In the genomic region with DNA sequence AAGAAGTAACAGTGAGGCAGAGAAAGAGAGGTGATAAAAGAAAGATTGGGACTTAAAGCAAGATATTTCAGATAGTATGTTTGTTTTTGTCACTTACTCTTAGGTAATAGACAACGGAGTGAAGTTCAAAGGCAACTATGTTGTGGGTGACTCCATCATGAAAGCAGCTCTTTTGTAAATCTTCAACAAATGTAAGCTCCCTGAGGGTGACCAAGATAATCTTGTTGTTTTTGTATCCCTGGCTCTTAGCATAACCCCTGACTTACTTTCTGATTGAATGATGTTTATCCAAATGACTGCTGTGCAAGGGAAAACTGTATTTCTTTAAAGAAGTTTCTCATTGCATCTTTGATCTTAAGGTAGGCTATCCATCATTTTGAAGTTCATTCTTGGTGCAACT, we compare ENCODE assay signal across 10 cellular contexts. TPM values are rescaled to one million over a fixed set of nuclear protein-coding genes. Genes with fewer than 3 reads are reported as not detected.
DNase-seq lines count a peak whose midpoint lies in the region; ATAC-seq, FAIRE-seq and TF ChIP-seq lines count a peak whose summit lies in the region.
"Had no signal": no experiment of that assay in that cellular context is flagged by ENCODE, and none has a peak within 500 bp of the region (broad histone marks: within the 10 kb centered on the region; RNA-seq: fewer than 3 reads in every experiment).

No MANE protein-coding gene starts in this region.

- peaks cover 23% of the 10 kb centered on the region for H3K27me3 Mint-ChIP-seq in glutamatergic neuron (ENCODE audit: unreplicated experiment)

- ATAC-seq in RWPE2 (ENCODE audit: low read depth) (no peak), lower lobe of right lung (no peak), GM19023 (IDR thresholded peaks at IDR 0.05; ENCODE audit: unreplicated experiment) (no peak)
- ATAC-seq: effector memory CD8-positive, alpha-beta T cell had no signal

- peaks cover 17% of the 10 kb centered on the region for H3K79me2 ChIP-seq in DOHH2 (ENCODE audit: control insufficient read depth, low read length)

- H3K9ac ChIP-seq in kidney (ENCODE audit: low read length in 2 of 2) = no peak overlapping the region

- TF ChIP-seq CTCF in DOHH2 (IDR thresholded peaks at IDR 0.05; ENCODE audit: low read depth, low read length, poor library complexity, severe bottlenecking) = no peak
- no peak for TF ChIP-seq CTCF in RWPE2 (IDR thresholded peaks at IDR 0.05; ENCODE audit: poor library complexity, severe bottlenecking)
- TF ChIP-seq CTCF in glutamatergic neuron (IDR thresholded peaks at IDR 0.05; ENCODE audit: partially characterized antibody, unreplicated experiment) = no peak
- no peak for TF ChIP-seq CTCF in lower lobe of right lung (IDR thresholded peaks at IDR 0.05)
- no peak for TF ChIP-seq CTCF in kidney (IDR thresholded peaks at IDR 0.05; ENCODE audit: borderline replicate concordance, extremely low read depth, insufficient read depth)

- FAIRE-seq in kidney (lab: Jason Lieb, UNC) = no peak
- FAIRE-seq: TTC549 had no signal

- no peaks in the 10 kb centered on the region for H4K20me1 ChIP-seq in DOHH2 (ENCODE audit: control insufficient read depth, insufficient read depth, low read depth, low read length)

- no peaks in the 10 kb centered on the region for H3K9me2 ChIP-seq in DOHH2 (replicated peaks; ENCODE audit: control insufficient read depth, low read length)

- H3K36me3 ChIP-seq in DOHH2 (ENCODE audit: control insufficient read depth, low read length) = no peaks in the 10 kb centered on the region
- H3K36me3 ChIP-seq in RWPE2 (ENCODE audit: low read depth) = peaks cover 9% of the 10 kb centered on the region; the same call in 1 of the 2 replicates
- H3K36me3 ChIP-seq in lower lobe of right lung = no peaks in the 10 kb centered on the region
- H3K36me3 ChIP-seq in kidney (ENCODE audit: control insufficient read depth in 1 of 2, insufficient read depth in 2 of 2, low read length in 2 of 2) = no peaks in the 10 kb centered on the region

- DNase-seq in RWPE2 (ENCODE audit: low spot score) (no peak), glutamatergic neuron (no peak), skeletal muscle cell (ENCODE audit: low read depth) (no peak), lower lobe of right lung (no peak), AG08395 (ENCODE audit: low spot score) (no peak), kidney (no peak)
- DNase-seq: effector memory CD8-positive, alpha-beta T cell had no signal

- peaks cover 20% of the 10 kb centered on the region for H3K4me1 ChIP-seq in DOHH2 (ENCODE audit: control insufficient read depth, low read length)
- no peaks in the 10 kb centered on the region for H3K4me1 ChIP-seq in RWPE2 (ENCODE audit: insufficient read depth, poor library complexity, severe bottlenecking)
- peaks cover 14% of the 10 kb centered on the region for H3K4me1 ChIP-seq in lower lobe of right lung
- peaks cover 10 to 15% of the 10 kb centered on the region in 2 donors for H3K4me1 ChIP-seq in kidney (ENCODE audit: control insufficient read depth in 1 of 2, insufficient read depth in 1 of 2, low read depth in 1 of 2, low read length in 2 of 2)

- H3F3A ChIP-seq in DOHH2 (ENCODE audit: control insufficient read depth, insufficient read depth) = peaks cover 3% of the 10 kb centered on the region; the same call in 1 of the 2 replicates

- peak overlapping the region; percentile 97 for H3K27ac Mint-ChIP-seq in glutamatergic neuron (ENCODE audit: unreplicated experiment)
- H3K27ac Mint-ChIP-seq: effector memory CD8-positive, alpha-beta T cell had no signal

- H3K9me3 ChIP-seq in DOHH2 (ENCODE audit: control insufficient read depth, insufficient read depth, low read length) (no peaks in the 10 kb centered on the region), RWPE2 (ENCODE audit: severe bottlenecking) (no peaks in the 10 kb centered on the region), lower lobe of right lung (no peaks in the 10 kb centered on the region), kidney (ENCODE audit: control insufficient read depth in 1 of 2, low read length in 2 of 2) (no peaks in the 10 kb centered on the region)

- H3K4me3 Mint-ChIP-seq in glutamatergic neuron (ENCODE audit: unreplicated experiment) = peak overlapping the region; percentile 100

- no peaks in the 10 kb centered on the region for H3K36me3 Mint-ChIP-seq in glutamatergic neuron (ENCODE audit: unreplicated experiment)

- H3K27me3 ChIP-seq in DOHH2 (ENCODE audit: control insufficient read depth, low read length) = peaks cover 14% of the 10 kb centered on the region; the same call in 1 of the 2 replicates
- H3K27me3 ChIP-seq in RWPE2 (ENCODE audit: insufficient read depth, poor library complexity, severe bottlenecking) = no peaks in the 10 kb centered on the region
- H3K27me3 ChIP-seq in lower lobe of right lung (ENCODE audit: low read depth) = peaks cover 13% of the 10 kb centered on the region

- H3K27ac ChIP-seq in DOHH2 (ENCODE audit: low read depth, low read length) (no peak overlapping the region), RWPE2 (ENCODE audit: poor library complexity, severe bottlenecking) (peak overlapping the region; percentile 66), lower lobe of right lung (no peak overlapping the region), kidney (ENCODE audit: low read depth in 2 of 2, low read length in 2 of 2) (no peak overlapping the region)

- H3K4me1 Mint-ChIP-seq in glutamatergic neuron (ENCODE audit: low read depth, unreplicated experiment) = peaks cover 24% of the 10 kb centered on the region

- peaks cover 17% of the 10 kb centered on the region for H3K9me3 Mint-ChIP-seq in glutamatergic neuron (ENCODE audit: unreplicated experiment)
- H3K9me3 Mint-ChIP-seq: effector memory CD8-positive, alpha-beta T cell had no signal

- H3K4me3 ChIP-seq in DOHH2 (ENCODE audit: low read length) = peak overlapping the region; percentile 65; the same call in 1 of the 2 replicates
- H3K4me3 ChIP-seq in RWPE2 (ENCODE audit: severe bottlenecking) = peak overlapping the region; percentile 95
- peak overlapping the region; percentile 64 for H3K4me3 ChIP-seq in skeletal muscle cell (ENCODE audit: low read depth, low read length)
- no peak overlapping the region for H3K4me3 ChIP-seq in lower lobe of right lung
- H3K4me3 ChIP-seq in kidney (ENCODE audit: low read length in 2 of 2) = no peak overlapping the region

- H3K4me2 ChIP-seq in DOHH2 (ENCODE audit: low read length) = peak overlapping the region; percentile 62

- intact Hi-C loops in lower lobe of right lung (cut with DNase I) = no loop called here
- intact Hi-C loops in kidney (cut with DNase I) = no loop called here

RNA-seq across cellular contexts. Expression of gene MTCL1, which starts 2.6 kb away (rescaled TPM):
- total RNA-seq in glutamatergic neuron (ENCODE audit: unreplicated experiment) = 100 TPM
- total RNA-seq in lower lobe of right lung = 7.9 TPM
- total RNA-seq in kidney = 15.3 TPM
- polyA plus RNA-seq in kidney (ENCODE audit: insufficient read depth, low read depth, low replicate concordance) = 2.5 TPM

Comparison
In these comparisons a context has a peak if more than half of its experiments do, and no peak if none do; other contexts are left out.
1. H3K4me3 ChIP-seq: peak in DOHH2 (single experiment), RWPE2 (single experiment) and skeletal muscle cell (single experiment); none in lower lobe of right lung (single experiment) and kidney (0 of 2).